Comparison of ENCODE assay signal across 8 cellular contexts in genomic region chr11:131674051-131674755, GRCh38.
DNase-seq lines count a peak whose midpoint lies in the region; ATAC-seq, FAIRE-seq and TF ChIP-seq lines count a peak whose summit lies in the region.

No MANE protein-coding gene starts in this region.

- H3K9me3 Mint-ChIP-seq in CD14-positive monocyte: no peaks in the 10 kb centered on the region
- H3K9me3 Mint-ChIP-seq in activated T-cell treated with anti-CD3 and anti-CD28 coated beads, Interleukin-2, amount 50 U/mL, for 4 hours: no peaks in the 10 kb centered on the region

- H3K9ac ChIP-seq in parathyroid adenoma: no peak overlapping the region

- H3K4me1 ChIP-seq in parathyroid adenoma: no peaks in the 10 kb centered on the region

- no peaks in the 10 kb centered on the region for H3K36me3 ChIP-seq in parathyroid adenoma (ENCODE audit: control insufficient read depth, insufficient read depth, low read length)

- H3K4me3 Mint-ChIP-seq in CD14-positive monocyte: peak overlapping the region in 1 of 2 donors; percentile 11
- no peak overlapping the region for H3K4me3 Mint-ChIP-seq in activated T-cell treated with anti-CD3 and anti-CD28 coated beads, Interleukin-2, amount 50 U/mL, for 4 hours

- no peak overlapping the region for H3K27ac Mint-ChIP-seq in CD14-positive monocyte

- TF ChIP-seq CTCF in CD14-positive monocyte (IDR thresholded peaks at IDR 0.05) (peak; percentile 98), parathyroid adenoma (IDR thresholded peaks at IDR 0.05) (peak; percentile 83)

- H3K27ac ChIP-seq in parathyroid adenoma: no peak overlapping the region

- no peaks in the 10 kb centered on the region for H3K27me3 ChIP-seq in parathyroid adenoma (ENCODE audit: control insufficient read depth, insufficient read depth, low read length)

- no peak overlapping the region for H3K4me2 ChIP-seq in parathyroid adenoma (ENCODE audit: low read length)

- ATAC-seq in GM18511 (IDR thresholded peaks at IDR 0.05; ENCODE audit: unreplicated experiment) (peak; percentile 89), HG02938 (IDR thresholded peaks at IDR 0.05; ENCODE audit: unreplicated experiment) (peak; percentile 81)
- ATAC-seq in activated T-cell treated with anti-CD3 and anti-CD28 coated beads, Interleukin-2, amount 50 U/mL, for 4 hours: peak; percentile 25

- peak overlapping the region; percentile 46 for H2AFZ ChIP-seq in parathyroid adenoma

- peaks cover 1 to 6% (median 4%) of the 10 kb centered on the region in 3 donors for H3K27me3 Mint-ChIP-seq in CD14-positive monocyte (ENCODE audit: low read depth in 3 of 3)
- H3K27me3 Mint-ChIP-seq in activated T-cell treated with anti-CD3 and anti-CD28 coated beads, Interleukin-2, amount 50 U/mL, for 4 hours (ENCODE audit: low read depth): no peaks in the 10 kb centered on the region

- FAIRE-seq in frontal cortex (lab: Jason Lieb, UNC): peak; percentile 23

- H3K4me3 ChIP-seq in parathyroid adenoma (ENCODE audit: low read depth, low read length): no peak overlapping the region

- intact Hi-C loops in CD14-positive monocyte (cut with micrococcal nuclease): loop anchor here in 1 of 2 donors (10.0 kb wide), 1 partner anchor 749 kb away; no protein-coding TSS in a partner anchor

- H3K9me3 ChIP-seq in parathyroid adenoma (ENCODE audit: control insufficient read depth, low read length): no peaks in the 10 kb centered on the region

- no peaks in the 10 kb centered on the region for H3K36me3 Mint-ChIP-seq in CD14-positive monocyte
- H3K36me3 Mint-ChIP-seq in activated T-cell treated with anti-CD3 and anti-CD28 coated beads, Interleukin-2, amount 50 U/mL, for 4 hours (ENCODE audit: insufficient read depth): no peaks in the 10 kb centered on the region

- DNase-seq in CD14-positive monocyte (ENCODE audit: low spot score) (no peak), NCI-H2029 treated with DMSO at 0.1 percent for 48 hours (lab: John Stamatoyannopoulos, UW) (peak; percentile 17), frontal cortex (ENCODE audit: low spot score in 2 of 2) (peak; percentile 49 to 66), T-helper 9 cell (no peak)
- DNase-seq in activated T-cell treated with anti-CD3 and anti-CD28 coated beads, Interleukin-2, amount 50 U/mL, for 4 hours: no peak

- H3K79me2 ChIP-seq in parathyroid adenoma: no peaks in the 10 kb centered on the region

- H3K4me1 Mint-ChIP-seq in CD14-positive monocyte: no peaks in the 10 kb centered on the region
- H3K4me1 Mint-ChIP-seq in activated T-cell treated with anti-CD3 and anti-CD28 coated beads, Interleukin-2, amount 50 U/mL, for 4 hours (ENCODE audit: low read depth): no peaks in the 10 kb centered on the region

Comparison
In these comparisons a context has a peak if more than half of its experiments do, and no peak if none do; other contexts are left out.
1. DNase-seq: peak in NCI-H2029 treated with DMSO at 0.1 percent for 48 hours (single experiment) and frontal cortex (2 of 2); none in CD14-positive monocyte (single experiment), activated T-cell treated with anti-CD3 and anti-CD28 coated beads, Interleukin-2, amount 50 U/mL, for 4 hours (single experiment) and T-helper 9 cell (single experiment).
2. ATAC-seq: peak in every context shown above with its lines; median percentile 89 in GM18511; 81 in HG02938; 25 in activated T-cell treated with anti-CD3 and anti-CD28 coated beads, Interleukin-2, amount 50 U/mL, for 4 hours.